In the genomic region with DNA sequence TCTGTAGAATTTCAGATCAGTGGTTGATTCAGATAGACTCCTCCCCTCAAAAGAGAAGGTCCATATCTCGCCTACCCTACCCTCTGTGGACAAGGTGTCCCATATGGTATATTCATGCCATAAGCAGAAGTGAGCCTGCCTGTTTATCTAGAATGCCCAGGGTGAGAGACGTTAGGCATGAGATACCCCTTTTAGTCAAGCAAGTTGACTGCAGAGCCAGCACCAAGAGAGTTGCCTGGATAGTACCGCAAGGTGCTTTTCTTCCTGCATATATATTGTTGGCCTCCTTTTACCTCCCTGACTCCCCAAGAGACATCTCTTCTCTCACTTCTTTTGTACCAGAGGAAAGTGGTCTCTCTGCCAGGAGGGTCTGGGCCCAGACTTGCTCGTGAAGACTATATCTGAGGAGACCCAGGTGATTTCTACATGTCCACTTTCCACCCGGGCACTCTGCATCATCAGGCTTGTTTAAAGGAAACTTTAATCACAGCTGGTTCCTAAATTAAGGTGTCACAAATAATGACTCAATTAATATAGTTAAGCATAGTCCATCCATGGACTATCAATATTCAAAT, we compare ENCODE assay signal across 12 cellular contexts. TPM values are rescaled to one million over a fixed set of nuclear protein-coding genes. Genes with fewer than 3 reads are reported as not detected.
A peak's percentile ranks its signal among the peaks of the same experiment; 100 is the strongest.
DNase-seq lines count a peak whose midpoint lies in the region; FAIRE-seq and TF ChIP-seq lines count a peak whose summit lies in the region.
"Had no signal": no experiment of that assay in that cellular context is flagged by ENCODE, and none has a peak within 500 bp of the region (broad histone marks: within the 10 kb centered on the region; RNA-seq: fewer than 3 reads in every experiment).

No MANE protein-coding gene starts in this region.

- peak overlapping the region; percentile 82 for H3K4me2 ChIP-seq in OCI-LY7 (ENCODE audit: low read length)

- H3K27ac Mint-ChIP-seq in immature natural killer cell: peak overlapping the region; percentile 91 to 99 (median 96)
- H3K27ac Mint-ChIP-seq in type B pancreatic cell: no peak overlapping the region

- H4K20me1 ChIP-seq in OCI-LY7 (ENCODE audit: insufficient read depth, low read length): peaks cover 14% of the 10 kb centered on the region; the same call in 1 of the 2 replicates

- TF ChIP-seq CTCF in OCI-LY7 (conservative IDR thresholded peaks at IDR 0.05; ENCODE audit: low read length) (no peak), type B pancreatic cell (conservative IDR thresholded peaks at IDR 0.05) (no peak)

- H3K9me3 ChIP-seq in OCI-LY7 (ENCODE audit: low read length): no peaks in the 10 kb centered on the region
- H3K9me3 ChIP-seq: ovary had no signal

- POLR2A ChIA-PET in OCI-LY7 (lab: Charles Lee): interaction anchor here (1.3 to 9.1 kb wide), 2 partner anchors 151 to 152 kb away, joined by 5 to 198 read pairs; no protein-coding TSS in a partner anchor

- CTCF ChIA-PET in OCI-LY7 (lab: Charles Lee; ENCODE audit: unreplicated experiment): no interaction called here

- no TSS peak for BruUV-seq in OCI-LY7 (replicated peaks; lab: Mats Ljungman, UMichigan)

- H3K4me3 ChIP-seq in OCI-LY7 (ENCODE audit: low read depth, low read length, poor library complexity, severe bottlenecking): peak overlapping the region; percentile 91
- H3K4me3 ChIP-seq: ovary, SK-N-MC had no signal

- peak; percentile 96 for FAIRE-seq in GM19239 (lab: Jason Lieb, UNC)

- H3K36me3 Mint-ChIP-seq in immature natural killer cell (peaks cover 0 to 11% (median 0%) of the 10 kb centered on the region in 3 donors), type B pancreatic cell (no peaks in the 10 kb centered on the region)

- H3K9me2 ChIP-seq in OCI-LY7 (ENCODE audit: insufficient read depth, low read length): no peaks in the 10 kb centered on the region

- H3K4me3 Mint-ChIP-seq in immature natural killer cell (peak overlapping the region; percentile 91 to 98 (median 97)), type B pancreatic cell (no peak overlapping the region)

- peaks cover 42% of the 10 kb centered on the region for H3K4me1 ChIP-seq in OCI-LY7 (ENCODE audit: insufficient read depth, low read length, poor library complexity, severe bottlenecking)

- H3K27me3 Mint-ChIP-seq in immature natural killer cell (ENCODE audit: low read depth in 3 of 3) (peaks cover 6 to 25% (median 19%) of the 10 kb centered on the region in 3 donors), type B pancreatic cell (peaks cover 67% of the 10 kb centered on the region)

- DNase-seq in GDM1 (lab: John Stamatoyannopoulos, UW): peak; percentile 39
- DNase-seq in GM19239 (ENCODE audit: insufficient read length, low spot score): no peak
- peak; percentile 22 for DNase-seq in OCI-LY7 (ENCODE audit: low spot score)
- DNase-seq in immature natural killer cell: no peak
- DNase-seq in NCI-H748 (lab: John Stamatoyannopoulos, UW; ENCODE audit: unreplicated experiment): no peak
- DNase-seq in NCI-H524 (lab: John Stamatoyannopoulos, UW): no peak
- no peak for DNase-seq in nucleus accumbens (lab: John Stamatoyannopoulos, UW)
- no peak for DNase-seq in type B pancreatic cell (ENCODE audit: extremely low spot score, unreplicated experiment)
- DNase-seq: DMS53, NCI-H2107, ovary had no signal

- intact Hi-C loops in OCI-LY7 (cut with micrococcal nuclease; ENCODE audit: unreplicated experiment): no loop called here

- H3K9me3 Mint-ChIP-seq in immature natural killer cell (no peaks in the 10 kb centered on the region), type B pancreatic cell (no peaks in the 10 kb centered on the region)

- H3K27ac ChIP-seq in OCI-LY7 (ENCODE audit: low read depth, low read length, poor library complexity, severe bottlenecking): no peak overlapping the region
- H3K27ac ChIP-seq: ovary, SK-N-MC had no signal

- H3K4me1 Mint-ChIP-seq in immature natural killer cell (peaks cover 74 to 88% of the 10 kb centered on the region in 2 donors), type B pancreatic cell (ENCODE audit: unreplicated experiment) (peaks cover 6% of the 10 kb centered on the region)

- H2AFZ ChIP-seq in OCI-LY7 (ENCODE audit: low read length): no peak overlapping the region

- peaks cover 63% of the 10 kb centered on the region; the same call in 1 of the 2 replicates for H3K79me2 ChIP-seq in OCI-LY7 (ENCODE audit: insufficient read depth, low read depth, low read length)

- H3K36me3 ChIP-seq in OCI-LY7 (ENCODE audit: insufficient read depth, low read length): peaks cover 14% of the 10 kb centered on the region
- H3K36me3 ChIP-seq: ovary had no signal

RNA-seq across cellular contexts. Expression of a gene that starts 4.0 kb away (rescaled TPM):
- 55.1 and 61.8 TPM in 2 replicates for total RNA-seq in OCI-LY7 (2014; rRNA removed; shearing (Covaris generic))
- total RNA-seq in OCI-LY7 (2022) (53.5 and 61.7 TPM in 2 replicates), type B pancreatic cell (ENCODE audit: low replicate concordance) (0.90 and 9.5 TPM in 2 replicates)
- 100 to 1,000 TPM; 102 to 132 (median 117) TPM for polyA plus RNA-seq in immature natural killer cell

Comparison
In these comparisons a context has a peak if more than half of its experiments do, and no peak if none do; other contexts are left out.
1. DNase-seq: peak in GDM1 (single experiment) and OCI-LY7 (single experiment); none in GM19239 (single experiment), immature natural killer cell (0 of 3), NCI-H748 (single experiment), NCI-H524 (0 of 2), nucleus accumbens (0 of 56) and type B pancreatic cell (single experiment).